ENCODE assay signal across 15 cellular contexts in genomic region chr19:48770734-48771472, GRCh38. TPM values are rescaled to one million over a fixed set of nuclear protein-coding genes. Genes with fewer than 3 reads are reported as not detected.
A peak's percentile ranks its signal among the peaks of the same experiment; 100 is the strongest.
DNase-seq lines count a peak whose midpoint lies in the region; ATAC-seq, FAIRE-seq and TF ChIP-seq lines count a peak whose summit lies in the region.
"Had no signal": no experiment of that assay in that cellular context is flagged by ENCODE, and none has a peak within 500 bp of the region (broad histone marks: within the 10 kb centered on the region; RNA-seq: fewer than 3 reads in every experiment).

No MANE protein-coding gene starts in this region.

- in situ Hi-C loops in gastrocnemius medialis (cut with MboI; ENCODE audit: low sequenced_read_pairs in 4 of 4): no loop called here

- H3K27ac ChIP-seq in MM.1S (ENCODE audit: low read length) (no peak overlapping the region), esophagus (ENCODE audit: low read depth in 2 of 2, low read length in 1 of 2) (peak overlapping the region; percentile 82 to 99), gastrocnemius medialis (peak overlapping the region; percentile 88 to 96 (median 92))

- H3K79me2 ChIP-seq in MM.1S (ENCODE audit: low read length): no peaks in the 10 kb centered on the region

- DNase-seq in MM.1S (no peak), gastrocnemius medialis (no peak), urothelium cell line (ENCODE audit: low spot score) (no peak), Ammon's horn (ENCODE audit: low spot score) (no peak)
- DNase-seq: activated CD4-positive, CD25-positive, alpha-beta regulatory T cell; CD8-positive, alpha-beta memory T cell; DND-41; NCI-H1930; nephron progenitor cell; Right ventricle myocardium superior; T-helper 17 cell had no signal

- no peaks in the 10 kb centered on the region for H3K4me1 ChIP-seq in MM.1S (ENCODE audit: low read length)
- H3K4me1 ChIP-seq in esophagus (ENCODE audit: control insufficient read depth in 2 of 2, insufficient read depth in 2 of 2, low read length in 1 of 2): no peaks in the 10 kb centered on the region
- H3K4me1 ChIP-seq in gastrocnemius medialis: peaks cover 26 to 27% of the 10 kb centered on the region in 2 donors

- intact Hi-C loops in gastrocnemius medialis (cut with DNase I; ENCODE audit: low total_unique reads): no loop called here

- no peaks in the 10 kb centered on the region for H3K36me3 ChIP-seq in MM.1S (replicated peaks; ENCODE audit: insufficient read depth, low read length)
- H3K36me3 ChIP-seq in esophagus (ENCODE audit: control insufficient read depth in 2 of 2, insufficient read depth in 2 of 2, low read length in 1 of 2): no peaks in the 10 kb centered on the region
- no peaks in the 10 kb centered on the region for H3K36me3 ChIP-seq in gastrocnemius medialis

- H3K4me3 ChIP-seq in MM.1S (ENCODE audit: low read length) (no peak overlapping the region), esophagus (ENCODE audit: low read depth in 1 of 2, low read length in 2 of 2) (peak overlapping the region in 1 of 2 donors; percentile 12), gastrocnemius medialis (no peak overlapping the region)

- no peak overlapping the region for H3K9ac ChIP-seq in MM.1S (ENCODE audit: low read length)

- ATAC-seq in gastrocnemius medialis (no peak), GM21529 (IDR thresholded peaks at IDR 0.05; ENCODE audit: unreplicated experiment) (no peak)
- ATAC-seq: T-helper 17 cell had no signal

- FAIRE-seq in urothelium cell line (lab: Jason Lieb, UNC): no peak

- H3K9me3 ChIP-seq in MM.1S (replicated peaks; ENCODE audit: insufficient read depth, low read length) (no peaks in the 10 kb centered on the region), esophagus (ENCODE audit: control insufficient read depth in 2 of 2, insufficient read depth in 1 of 2, low read depth in 1 of 2, low read length in 1 of 2) (no peaks in the 10 kb centered on the region), gastrocnemius medialis (no peaks in the 10 kb centered on the region)

- no peak overlapping the region for H2AFZ ChIP-seq in MM.1S (ENCODE audit: low read length)

- TF ChIP-seq CTCF in MM.1S (IDR thresholded peaks at IDR 0.05; ENCODE audit: low read length): no peak
- no peak for TF ChIP-seq CTCF in gastrocnemius medialis (IDR thresholded peaks at IDR 0.05 in 4 of 5, conservative IDR thresholded peaks at IDR 0.05 in 1 of 5)

- H3K9me2 ChIP-seq in MM.1S (replicated peaks; ENCODE audit: insufficient read depth, low read length): no peaks in the 10 kb centered on the region

- 0 out of 2 replicates have a peak overlapping the region, but pooled peaks have one; percentile 4 for H3K4me2 ChIP-seq in MM.1S (ENCODE audit: low read depth, low read length)

- no peaks in the 10 kb centered on the region for H3F3A ChIP-seq in MM.1S (ENCODE audit: insufficient read depth, low read length)

- H3K27me3 ChIP-seq in MM.1S (replicated peaks; ENCODE audit: insufficient read depth, low read length) (peaks cover 68% of the 10 kb centered on the region), esophagus (ENCODE audit: control insufficient read depth in 1 of 2, insufficient read depth in 2 of 2, low read length in 2 of 2) (no peaks in the 10 kb centered on the region), gastrocnemius medialis (no peaks in the 10 kb centered on the region)

- 53 to 66% methylated on average over 20 of the region's 20 CpGs for WGBS in esophagus, 2 donors

- no peak for TF ChIP-seq POLR2A in gastrocnemius medialis (IDR thresholded peaks at IDR 0.05)

- no peaks in the 10 kb centered on the region for H4K20me1 ChIP-seq in MM.1S (ENCODE audit: insufficient read depth, low read length)

RNA-seq across cellular contexts. Expression of gene FGF21, which starts 15.6 kb away (rescaled TPM):
- not detected for polyA plus RNA-seq in esophagus
- not detected for total RNA-seq in gastrocnemius medialis
- total RNA-seq: CD8-positive, alpha-beta memory T cell; M059J; NCI-H460; Right ventricle myocardium superior; T-helper 17 cell had no signal
- polyA plus RNA-seq: CD8-positive, alpha-beta memory T cell had no signal

RNA-seq across cellular contexts. Expression of gene FUT1, which starts 18.5 kb away (rescaled TPM):
- 1 to 10 TPM; 1.1 to 2.4 TPM for polyA plus RNA-seq in esophagus
- total RNA-seq in gastrocnemius medialis: 1 to 10 TPM in 2 of 4 donors, under 1 TPM in 2; 0.61 to 1.3 (median 0.98) TPM
- polyA plus RNA-seq: CD8-positive, alpha-beta memory T cell had no signal

RNA-seq across cellular contexts. Expression of gene IZUMO1, which starts 24.2 kb away (rescaled TPM):
- polyA plus RNA-seq in esophagus: under 1 TPM; 0.16 to 0.39 TPM
- total RNA-seq in gastrocnemius medialis: 1 to 10 TPM in 1 of 4 donors, not detected in 3; 2.1 TPM
- total RNA-seq: CD8-positive, alpha-beta memory T cell; M059J; T-helper 17 cell had no signal
- polyA plus RNA-seq: CD8-positive, alpha-beta memory T cell had no signal

RNA-seq across cellular contexts. Expression of gene RASIP1, which starts 30.5 kb away (rescaled TPM):
- 10 to 100 TPM in 1 of 2 donors, 1 to 10 TPM in 1; 7.0 to 11.4 TPM for polyA plus RNA-seq in esophagus
- 1 to 10 TPM; 3.4 to 8.1 (median 6.3) TPM for total RNA-seq in gastrocnemius medialis

RNA-seq across cellular contexts. Expression of gene BCAT2, which starts 39.9 kb away (rescaled TPM):
- 10 to 100 TPM; 21.9 to 31.4 TPM for polyA plus RNA-seq in esophagus
- 10 to 100 TPM; 28.0 to 56.6 (median 43.8) TPM for total RNA-seq in gastrocnemius medialis
